In genomic region chr4:189143255-189143654, GRCh38 we compare ENCODE assay signal across 1 cellular context.
TF ChIP-seq lines count a peak whose summit lies in the region.

No MANE protein-coding gene starts in this region.

TF ChIP-seq in A549, 52 proteins besides CTCF, POLR2A, EP300 and RAD21 (continued from another document):
- TF ChIP-seq E2F6 (IDR thresholded peaks at IDR 0.05; ENCODE audit: borderline replicate concordance, low read depth) (no peak), JUNB (IDR thresholded peaks at IDR 0.05) (peak; percentile 82), MAFK (IDR thresholded peaks at IDR 0.05; ENCODE audit: partially characterized antibody) (no peak)
